18 cellular contexts compared by ENCODE assay signal in the genomic region with DNA sequence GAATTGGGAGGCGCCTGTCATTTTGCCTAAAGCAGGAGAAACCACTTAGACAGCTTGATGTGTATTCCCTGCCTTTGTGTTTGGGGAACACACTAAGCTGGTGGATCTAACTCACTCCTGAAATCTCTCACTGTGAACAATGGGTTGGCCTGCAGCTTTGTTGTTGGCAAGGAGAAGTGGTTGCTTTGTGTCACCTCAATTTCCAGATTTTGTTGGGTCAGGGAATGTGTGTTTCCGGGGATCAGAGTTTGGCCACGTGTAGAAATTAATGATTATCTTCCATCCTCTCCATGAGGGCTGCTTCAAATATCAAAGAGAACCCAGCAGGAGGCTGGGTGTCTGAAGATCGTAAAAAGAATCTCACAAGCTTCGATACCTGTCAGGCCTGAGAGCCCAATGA. TPM values are rescaled to one million over a fixed set of nuclear protein-coding genes. Genes with fewer than 3 reads are reported as not detected.
"Had no signal": no experiment of that assay in that cellular context is flagged by ENCODE, and none has a peak within 500 bp of the region (broad histone marks: within the 10 kb centered on the region; RNA-seq: fewer than 3 reads in every experiment).

No MANE protein-coding gene starts in this region.

- H3K4me3 ChIP-seq: cardiac muscle cell, dorsolateral prefrontal cortex, psoas muscle, sigmoid colon, thoracic aorta had no signal

- DNase-seq: activated CD4-positive, alpha-beta T cell treated with anti-CD3 and anti-CD28 coated beads for 1 hour; activated CD4-positive, alpha-beta T cell treated with anti-CD3 and anti-CD28 coated beads, Interleukin-2, amount 50 U/mL, for 4 hours; activated naive CD4-positive, alpha-beta T cell treated with anti-CD3 and anti-CD28 coated beads, Interleukin-2, amount 10 ng/mL, durations not matched to agents 7 days and 5 days; dorsolateral prefrontal cortex; erythroblast; kidney; left ventricle myocardium superior; occipital lobe; psoas muscle; sigmoid colon; stimulated activated CD4-positive, alpha-beta T cell treated with anti-CD3 and anti-CD28 coated beads, Interleukin-1b, Interleukin-23, amount 100 ng/mL, for 48 hours had no signal

- H3K36me3 Mint-ChIP-seq: activated naive CD4-positive, alpha-beta T cell treated with anti-CD3 and anti-CD28 coated beads, Interleukin-2, amount 10 ng/mL, durations not matched to agents 7 days and 5 days; natural killer cell treated with Interleukin-12 subunit alpha and Interleukin-12 subunit beta and Interleukin-15 and Interleukin-18, amount 100 ng/mL, for 72 hours had no signal

- H3K4me1 Mint-ChIP-seq: activated naive CD4-positive, alpha-beta T cell treated with anti-CD3 and anti-CD28 coated beads, Interleukin-2, amount 10 ng/mL, durations not matched to agents 7 days and 5 days; activated T-helper 17 cell treated with anti-CD3 and anti-CD28 coated beads, Interleukin-2, amount 50 U/mL, for 72 hours had no signal

- ATAC-seq: activated T-helper 17 cell treated with anti-CD3 and anti-CD28 coated beads, Interleukin-2, amount 50 U/mL, for 72 hours; left ventricle myocardium superior; natural killer cell treated with Interleukin-12 subunit alpha and Interleukin-12 subunit beta and Interleukin-15 and Interleukin-18, amount 100 ng/mL, for 72 hours; psoas muscle had no signal

- H3K4me1 ChIP-seq: psoas muscle, sigmoid colon had no signal

- H3K9me3 ChIP-seq: psoas muscle, sigmoid colon, thoracic aorta had no signal

- H3K36me3 ChIP-seq: cardiac muscle cell, sigmoid colon, thoracic aorta had no signal

- H3K27me3 ChIP-seq: cardiac muscle cell, sigmoid colon had no signal

- H3K4me3 Mint-ChIP-seq: activated naive CD4-positive, alpha-beta T cell treated with anti-CD3 and anti-CD28 coated beads, Interleukin-2, amount 10 ng/mL, durations not matched to agents 7 days and 5 days; activated T-helper 17 cell treated with anti-CD3 and anti-CD28 coated beads, Interleukin-2, amount 50 U/mL, for 72 hours; natural killer cell treated with Interleukin-12 subunit alpha and Interleukin-12 subunit beta and Interleukin-15 and Interleukin-18, amount 100 ng/mL, for 72 hours had no signal

- H3K9me3 Mint-ChIP-seq: activated naive CD4-positive, alpha-beta T cell treated with anti-CD3 and anti-CD28 coated beads, Interleukin-2, amount 10 ng/mL, durations not matched to agents 7 days and 5 days; activated T-helper 17 cell treated with anti-CD3 and anti-CD28 coated beads, Interleukin-2, amount 50 U/mL, for 72 hours; natural killer cell treated with Interleukin-12 subunit alpha and Interleukin-12 subunit beta and Interleukin-15 and Interleukin-18, amount 100 ng/mL, for 72 hours had no signal

- H3K27ac Mint-ChIP-seq: activated naive CD4-positive, alpha-beta T cell treated with anti-CD3 and anti-CD28 coated beads, Interleukin-2, amount 10 ng/mL, durations not matched to agents 7 days and 5 days; activated T-helper 17 cell treated with anti-CD3 and anti-CD28 coated beads, Interleukin-2, amount 50 U/mL, for 72 hours; natural killer cell treated with Interleukin-12 subunit alpha and Interleukin-12 subunit beta and Interleukin-15 and Interleukin-18, amount 100 ng/mL, for 72 hours had no signal

- FAIRE-seq: astrocyte, kidney had no signal

- H3K27ac ChIP-seq: cardiac muscle cell, dorsolateral prefrontal cortex, psoas muscle, sigmoid colon, thoracic aorta had no signal

RNA-seq across cellular contexts. Expression of a gene that starts 27.8 kb away (rescaled TPM):
- total RNA-seq: activated T-helper 17 cell treated with anti-CD3 and anti-CD28 coated beads, Interleukin-2, amount 50 U/mL, for 72 hours; astrocyte; cardiac muscle cell; dorsolateral prefrontal cortex; left ventricle myocardium superior; natural killer cell treated with Interleukin-12 subunit alpha and Interleukin-12 subunit beta and Interleukin-15 and Interleukin-18, amount 100 ng/mL, for 72 hours; occipital lobe; T-helper 1 cell treated with Interleukin-12 subunit alpha and Interleukin-12 subunit beta and Interleukin-4 antibody, amounts not matched to agents 30 ng/mL and 1 ng/mL, for 36 hours; thoracic aorta; urinary bladder had no signal
